8 cellular contexts compared by ENCODE assay signal in genomic region chr6:107114213-107114871, GRCh38. TPM values are rescaled to one million over a fixed set of nuclear protein-coding genes. Genes with fewer than 3 reads are reported as not detected.
A peak's percentile ranks its signal among the peaks of the same experiment; 100 is the strongest.
DNase-seq lines count a peak whose midpoint lies in the region; ATAC-seq and TF ChIP-seq lines count a peak whose summit lies in the region.

No MANE protein-coding gene starts in this region.

- ATAC-seq in HG03432 (IDR thresholded peaks at IDR 0.05; ENCODE audit: unreplicated experiment) (peak; percentile 75), memory B cell (ENCODE audit: low read depth) (peak; percentile 60)
- ATAC-seq in activated CD8-positive, alpha-beta T cell treated with anti-CD3 and anti-CD28 coated beads, Interleukin-2, amount 10 ng/mL, durations not matched to agents 7 days and 5 days = peak; percentile 79

- DNase-seq in GM19238 (ENCODE audit: insufficient read length, low spot score) (peak; percentile 83), NCI-H748 (lab: John Stamatoyannopoulos, UW; ENCODE audit: unreplicated experiment) (peak; percentile 93), memory B cell (ENCODE audit: low spot score in 2 of 2) (peak; percentile 72 to 82)
- DNase-seq in activated CD8-positive, alpha-beta T cell treated with anti-CD3 and anti-CD28 coated beads, Interleukin-2, amount 10 ng/mL, durations not matched to agents 7 days and 5 days = peak; percentile 70
- peak; percentile 49 for DNase-seq in effector CD8-positive, alpha-beta T cell (lab: John Stamatoyannopoulos, UW)
- peak; percentile 31 for DNase-seq in stimulated activated CD8-positive, alpha-beta memory T cell treated with anti-CD3 and anti-CD28 coated beads, Interleukin-12 subunit alpha, Interleukin-12 subunit beta, amount 100 ng/mL, for 24 hours (ENCODE audit: extremely low read depth)

- peak overlapping the region; percentile 74 for H3K4me3 Mint-ChIP-seq in activated CD8-positive, alpha-beta T cell treated with anti-CD3 and anti-CD28 coated beads, Interleukin-2, amount 10 ng/mL, durations not matched to agents 7 days and 5 days
- H3K4me3 Mint-ChIP-seq in memory B cell = peak overlapping the region; percentile 78

- no peaks in the 10 kb centered on the region for H3K9me3 Mint-ChIP-seq in activated CD8-positive, alpha-beta T cell treated with anti-CD3 and anti-CD28 coated beads, Interleukin-2, amount 10 ng/mL, durations not matched to agents 7 days and 5 days (ENCODE audit: insufficient read depth)
- no peaks in the 10 kb centered on the region for H3K9me3 Mint-ChIP-seq in memory B cell

- POLR2A ChIA-PET in activated CD8-positive, alpha-beta T cell treated with anti-CD3 and anti-CD28 coated beads, Interleukin-2, amount 10 ng/mL, durations not matched to agents 7 days and 5 days (lab: Charles Lee) = interaction anchor here (0.6 to 0.7 kb wide), 2 partner anchors 10 to 53 kb away, joined by 3 read pairs; no protein-coding TSS in a partner anchor

- CTCF ChIA-PET in activated CD8-positive, alpha-beta T cell treated with anti-CD3 and anti-CD28 coated beads, Interleukin-2, amount 10 ng/mL, durations not matched to agents 7 days and 5 days (lab: Charles Lee) = interaction anchor here (0.7 to 1.6 kb wide), 27 partner anchors 9 to 1742 kb away, joined by 3 to 12 read pairs (median 4); partner anchors contain the start of genes MTRES1 and PDSS2

- no peaks in the 10 kb centered on the region for H3K36me3 Mint-ChIP-seq in activated CD8-positive, alpha-beta T cell treated with anti-CD3 and anti-CD28 coated beads, Interleukin-2, amount 10 ng/mL, durations not matched to agents 7 days and 5 days (ENCODE audit: low read depth)
- H3K36me3 Mint-ChIP-seq in memory B cell = no peaks in the 10 kb centered on the region

- peaks cover 13% of the 10 kb centered on the region for H3K27me3 Mint-ChIP-seq in activated CD8-positive, alpha-beta T cell treated with anti-CD3 and anti-CD28 coated beads, Interleukin-2, amount 10 ng/mL, durations not matched to agents 7 days and 5 days (ENCODE audit: low read depth)
- no peaks in the 10 kb centered on the region for H3K27me3 Mint-ChIP-seq in memory B cell

- H3K27ac ChIP-seq in C4-2B = peak overlapping the region; percentile 75

- peak; percentile 92 for TF ChIP-seq CTCF in C4-2B (conservative IDR thresholded peaks at IDR 0.05)

- H3K4me1 Mint-ChIP-seq in activated CD8-positive, alpha-beta T cell treated with anti-CD3 and anti-CD28 coated beads, Interleukin-2, amount 10 ng/mL, durations not matched to agents 7 days and 5 days (ENCODE audit: low read depth) = peaks cover 23% of the 10 kb centered on the region
- peaks cover 3% of the 10 kb centered on the region for H3K4me1 Mint-ChIP-seq in memory B cell

- peak overlapping the region; percentile 65 for H3K27ac Mint-ChIP-seq in activated CD8-positive, alpha-beta T cell treated with anti-CD3 and anti-CD28 coated beads, Interleukin-2, amount 10 ng/mL, durations not matched to agents 7 days and 5 days
- peak overlapping the region; percentile 45 for H3K27ac Mint-ChIP-seq in memory B cell

RNA-seq across cellular contexts. Expression of gene BEND3, which starts 1.0 kb away (rescaled TPM):
- total RNA-seq in activated CD8-positive, alpha-beta T cell treated with anti-CD3 and anti-CD28 coated beads, Interleukin-2, amount 10 ng/mL, durations not matched to agents 7 days and 5 days = 1 to 10 TPM; 3.6 to 3.8 TPM

Comparison
In these comparisons a context has a peak if more than half of its experiments do, and no peak if none do; other contexts are left out.
1. Peak in every context shown above with its lines: DNase-seq, ATAC-seq and H3K27ac ChIP-seq.
2. DNase-seq: peak in every context shown above with its lines; median percentile 93 in NCI-H748; 83 in GM19238; 77 in memory B cell; 70 in activated CD8-positive, alpha-beta T cell treated with anti-CD3 and anti-CD28 coated beads, Interleukin-2, amount 10 ng/mL, durations not matched to agents 7 days and 5 days; 49 in effector CD8-positive, alpha-beta T cell; 31 in stimulated activated CD8-positive, alpha-beta memory T cell treated with anti-CD3 and anti-CD28 coated beads, Interleukin-12 subunit alpha, Interleukin-12 subunit beta, amount 100 ng/mL, for 24 hours.